In the genomic region with DNA sequence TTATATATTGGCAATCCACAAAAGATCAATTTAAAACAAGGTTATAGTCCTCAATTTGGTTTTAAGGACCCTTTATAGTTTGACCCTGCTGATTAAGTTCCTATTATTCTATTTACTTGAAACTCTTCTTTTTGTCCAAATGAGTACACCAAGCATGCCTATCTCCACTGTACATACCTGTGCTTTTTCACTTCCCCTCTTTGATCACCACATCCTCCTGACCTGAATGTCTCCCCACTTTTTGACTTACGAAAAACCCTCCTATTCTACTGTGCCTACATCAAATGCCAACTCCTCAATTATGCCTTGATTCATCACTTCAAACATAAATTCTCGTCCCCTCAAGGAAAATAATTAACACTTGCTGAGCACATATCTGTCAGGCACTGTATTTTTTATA, we compare ENCODE assay signal across 21 cellular contexts.
DNase-seq lines count a peak whose midpoint lies in the region; ATAC-seq and FAIRE-seq lines count a peak whose summit lies in the region.
"Had no signal": no experiment of that assay in that cellular context is flagged by ENCODE, and none has a peak within 500 bp of the region (broad histone marks: within the 10 kb centered on the region; RNA-seq: fewer than 3 reads in every experiment).

No MANE protein-coding gene starts in this region.

- ATAC-seq in GM18502 (IDR thresholded peaks at IDR 0.05; ENCODE audit: poor library complexity, unreplicated experiment) (peak; percentile 90), GM19397 (IDR thresholded peaks at IDR 0.05; ENCODE audit: unreplicated experiment) (peak; percentile 76), HG02884 (IDR thresholded peaks at IDR 0.05; ENCODE audit: unreplicated experiment) (peak; percentile 67), HG03442 (IDR thresholded peaks at IDR 0.05; ENCODE audit: unreplicated experiment) (peak; percentile 68)
- ATAC-seq: activated CD4-positive, alpha-beta T cell treated with anti-CD3 and anti-CD28 coated beads for 36 hours; HCT116; lower lobe of right lung; upper lobe of right lung had no signal

- no peak for DNase-seq in frontal cortex (ENCODE audit: low spot score in 2 of 2)
- no peak for DNase-seq in DMS53 (lab: John Stamatoyannopoulos, UW)
- DNase-seq in T1000 (lab: John Stamatoyannopoulos, UW), result no peak
- DNase-seq in DMS 273 treated with DMSO at 0.1 percent for 48 hours (lab: John Stamatoyannopoulos, UW), result no peak
- DNase-seq: activated CD4-positive, alpha-beta T cell treated with anti-CD3 and anti-CD28 coated beads for 36 hours; activated CD8-positive, alpha-beta memory T cell treated with anti-CD3 and anti-CD28 coated beads, Interleukin-2, amount 50 U/mL, for 48 hours; activated naive CD4-positive, alpha-beta T cell treated with anti-CD3 and anti-CD28 coated beads, Interleukin-2, amount 50 U/mL, for 16 hours; DND-41; KBM-7; lower lobe of right lung; naive B cell; NCI-H1417; spleen; stimulated activated naive CD4-positive, alpha-beta T cell treated with Interleukin-2 at 50 U/mL for 16 hours; upper lobe of right lung had no signal

- FAIRE-seq in frontal cortex (lab: Jason Lieb, UNC), result no peak
- FAIRE-seq: A204.1 had no signal
